In the genomic region with DNA sequence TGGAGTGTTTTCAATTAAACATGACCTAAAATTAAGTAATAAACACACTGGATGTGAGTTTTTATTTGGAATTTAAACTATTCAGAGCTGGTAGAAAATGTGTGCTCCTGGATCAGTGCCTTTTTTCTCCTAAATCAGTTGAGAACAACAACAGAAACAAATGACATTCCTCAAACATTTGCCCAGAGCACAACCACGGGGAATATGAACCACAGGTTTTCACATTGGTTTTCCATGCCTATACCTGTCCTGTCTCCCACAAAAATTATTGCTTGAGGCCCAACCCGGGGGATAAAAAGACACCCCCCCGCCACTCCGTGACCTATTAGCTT, we compare ENCODE assay signal across 11 cellular contexts. TPM values are rescaled to one million over a fixed set of nuclear protein-coding genes. Genes with fewer than 3 reads are reported as not detected.
DNase-seq lines count a peak whose midpoint lies in the region; ATAC-seq and TF ChIP-seq lines count a peak whose summit lies in the region.
"Had no signal": no experiment of that assay in that cellular context is flagged by ENCODE, and none has a peak within 500 bp of the region (broad histone marks: within the 10 kb centered on the region; RNA-seq: fewer than 3 reads in every experiment).

No MANE protein-coding gene starts in this region.

- no peak overlapping the region; the same call in 1 of the 2 replicates for H3K4me3 Mint-ChIP-seq in HFFc6
- H3K4me3 Mint-ChIP-seq in WTC11, result no peak overlapping the region
- H3K4me3 Mint-ChIP-seq: activated naive CD4-positive, alpha-beta T cell treated with anti-CD3 and anti-CD28 coated beads, Interleukin-2, amount 50 U/mL, for 24 hours had no signal

- TF ChIP-seq CTCF in HFFc6 (IDR thresholded peaks at IDR 0.05), result no peak
- no peak for TF ChIP-seq CTCF in WTC11 (IDR thresholded peaks at IDR 0.05)
- no peak for TF ChIP-seq CTCF in sigmoid colon (IDR thresholded peaks at IDR 0.05)

- CTCF ChIA-PET in WTC11 (lab: Charles Lee), result interaction anchor here (1.3 kb wide), 1 partner anchor 10 kb away, joined by 4 read pairs; no protein-coding TSS in a partner anchor

- peaks cover 35% of the 10 kb centered on the region for H3K4me1 Mint-ChIP-seq in HFFc6 (ENCODE audit: low read depth)
- H3K4me1 Mint-ChIP-seq in WTC11, result peaks cover 29% of the 10 kb centered on the region

- WGBS in sigmoid colon, 2 donors, result 67 to 74% methylated on average over 4 of the region's 4 CpGs

- H3K36me3 ChIP-seq in iPS-18a (ENCODE audit: control insufficient read depth, low read depth, low read length) (peaks cover 25% of the 10 kb centered on the region), sigmoid colon (peaks cover 0 to 20% (median 6%) of the 10 kb centered on the region in 4 donors)
- H3K36me3 ChIP-seq: ovary had no signal

- H3K27ac ChIP-seq in iPS-18a (ENCODE audit: low read length), result peak overlapping the region; percentile 36
- peak overlapping the region; percentile 55 to 75 (median 71) for H3K27ac ChIP-seq in sigmoid colon

- no peak for ATAC-seq in WTC11

- H3K27me3 ChIP-seq in iPS-18a (ENCODE audit: control insufficient read depth, insufficient read depth, low read length) (no peaks in the 10 kb centered on the region), sigmoid colon (no peaks in the 10 kb centered on the region)
- H3K27me3 ChIP-seq: ovary had no signal

- no peak for TF ChIP-seq POLR2A in sigmoid colon (IDR thresholded peaks at IDR 0.05)

- POLR2A ChIA-PET in WTC11 (lab: Charles Lee), result no interaction called here

- no peaks in the 10 kb centered on the region for H3K9me3 Mint-ChIP-seq in HFFc6
- no peaks in the 10 kb centered on the region for H3K9me3 Mint-ChIP-seq in WTC11
- H3K9me3 Mint-ChIP-seq: activated naive CD4-positive, alpha-beta T cell treated with anti-CD3 and anti-CD28 coated beads, Interleukin-2, amount 50 U/mL, for 24 hours had no signal

- no peak for TF ChIP-seq EP300 in sigmoid colon (IDR thresholded peaks at IDR 0.05)

- H3K27ac Mint-ChIP-seq in HFFc6 (peak overlapping the region; percentile 44), WTC11 (peak overlapping the region; percentile 76; the same call in 1 of the 2 replicates)
- H3K27ac Mint-ChIP-seq: activated naive CD4-positive, alpha-beta T cell treated with anti-CD3 and anti-CD28 coated beads, Interleukin-2, amount 50 U/mL, for 24 hours had no signal

- H3K36me3 Mint-ChIP-seq in HFFc6 (ENCODE audit: low read depth) (peaks cover 30% of the 10 kb centered on the region), WTC11 (peaks cover 34% of the 10 kb centered on the region)

- peak overlapping the region; percentile 10 for H3K9ac ChIP-seq in iPS-18a (ENCODE audit: low read length)

- H3K4me3 ChIP-seq in iPS-18a (ENCODE audit: low read length), result no peak overlapping the region
- peak overlapping the region in 3 of 4 donors; percentile 4 to 19 (median 5) for H3K4me3 ChIP-seq in sigmoid colon
- H3K4me3 ChIP-seq: ovary had no signal

- H3K9me3 ChIP-seq in iPS-18a (ENCODE audit: control insufficient read depth, low read depth, low read length), result no peaks in the 10 kb centered on the region
- H3K9me3 ChIP-seq in sigmoid colon, result no peaks in the 10 kb centered on the region
- H3K9me3 ChIP-seq: ovary had no signal

- H3K4me1 ChIP-seq in iPS-18a (ENCODE audit: control insufficient read depth, low read depth, low read length), result peaks cover 17% of the 10 kb centered on the region
- H3K4me1 ChIP-seq in sigmoid colon, result peaks cover 0 to 73% (median 57%) of the 10 kb centered on the region in 4 donors

- DNase-seq in HFFc6 (no peak), WTC11 (ENCODE audit: low spot score) (no peak), sigmoid colon (no peak), NCI-H2107 treated with DMSO at 0.1 percent for 48 hours (lab: John Stamatoyannopoulos, UW; ENCODE audit: unreplicated experiment) (no peak), ureter (ENCODE audit: low spot score) (no peak), NCI-H526 treated with DMSO at 0.1 percent for 48 hours (lab: John Stamatoyannopoulos, UW) (no peak)
- DNase-seq: C1 segment of cervical spinal cord, DND-41 had no signal

- intact Hi-C loops in sigmoid colon (cut with DNase I), result loop anchor here (5.0 kb wide), 1 partner anchor 83 kb away; a partner anchor contains a TSS

- peaks cover 11% of the 10 kb centered on the region for H3K27me3 Mint-ChIP-seq in HFFc6 (ENCODE audit: insufficient read depth)
- H3K27me3 Mint-ChIP-seq in WTC11 (ENCODE audit: low read depth), result no peaks in the 10 kb centered on the region
- H3K27me3 Mint-ChIP-seq: activated naive CD4-positive, alpha-beta T cell treated with anti-CD3 and anti-CD28 coated beads, Interleukin-2, amount 50 U/mL, for 24 hours had no signal

TF ChIP-seq in WTC11, 78 proteins besides CTCF, POLR2A, EP300 and RAD21:
- no peak for TF ChIP-seq ZNF219 (CRISPR knock-in tag; IDR thresholded peaks at IDR 0.05; ENCODE audit: borderline replicate concordance)
- TF ChIP-seq, protein P1, sequence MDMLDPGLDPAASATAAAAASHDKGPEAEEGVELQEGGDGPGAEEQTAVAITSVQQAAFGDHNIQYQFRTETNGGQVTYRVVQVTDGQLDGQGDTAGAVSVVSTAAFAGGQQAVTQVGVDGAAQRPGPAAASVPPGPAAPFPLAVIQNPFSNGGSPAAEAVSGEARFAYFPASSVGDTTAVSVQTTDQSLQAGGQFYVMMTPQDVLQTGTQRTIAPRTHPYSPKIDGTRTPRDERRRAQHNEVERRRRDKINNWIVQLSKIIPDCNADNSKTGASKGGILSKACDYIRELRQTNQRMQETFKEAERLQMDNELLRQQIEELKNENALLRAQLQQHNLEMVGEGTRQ (CRISPR knock-in tag; IDR thresholded peaks at IDR 0.05), result no peak
- TF ChIP-seq SMAD3 (CRISPR knock-in tag; IDR thresholded peaks at IDR 0.05; ENCODE audit: borderline replicate concordance), result no peak
- TF ChIP-seq, protein P2, sequence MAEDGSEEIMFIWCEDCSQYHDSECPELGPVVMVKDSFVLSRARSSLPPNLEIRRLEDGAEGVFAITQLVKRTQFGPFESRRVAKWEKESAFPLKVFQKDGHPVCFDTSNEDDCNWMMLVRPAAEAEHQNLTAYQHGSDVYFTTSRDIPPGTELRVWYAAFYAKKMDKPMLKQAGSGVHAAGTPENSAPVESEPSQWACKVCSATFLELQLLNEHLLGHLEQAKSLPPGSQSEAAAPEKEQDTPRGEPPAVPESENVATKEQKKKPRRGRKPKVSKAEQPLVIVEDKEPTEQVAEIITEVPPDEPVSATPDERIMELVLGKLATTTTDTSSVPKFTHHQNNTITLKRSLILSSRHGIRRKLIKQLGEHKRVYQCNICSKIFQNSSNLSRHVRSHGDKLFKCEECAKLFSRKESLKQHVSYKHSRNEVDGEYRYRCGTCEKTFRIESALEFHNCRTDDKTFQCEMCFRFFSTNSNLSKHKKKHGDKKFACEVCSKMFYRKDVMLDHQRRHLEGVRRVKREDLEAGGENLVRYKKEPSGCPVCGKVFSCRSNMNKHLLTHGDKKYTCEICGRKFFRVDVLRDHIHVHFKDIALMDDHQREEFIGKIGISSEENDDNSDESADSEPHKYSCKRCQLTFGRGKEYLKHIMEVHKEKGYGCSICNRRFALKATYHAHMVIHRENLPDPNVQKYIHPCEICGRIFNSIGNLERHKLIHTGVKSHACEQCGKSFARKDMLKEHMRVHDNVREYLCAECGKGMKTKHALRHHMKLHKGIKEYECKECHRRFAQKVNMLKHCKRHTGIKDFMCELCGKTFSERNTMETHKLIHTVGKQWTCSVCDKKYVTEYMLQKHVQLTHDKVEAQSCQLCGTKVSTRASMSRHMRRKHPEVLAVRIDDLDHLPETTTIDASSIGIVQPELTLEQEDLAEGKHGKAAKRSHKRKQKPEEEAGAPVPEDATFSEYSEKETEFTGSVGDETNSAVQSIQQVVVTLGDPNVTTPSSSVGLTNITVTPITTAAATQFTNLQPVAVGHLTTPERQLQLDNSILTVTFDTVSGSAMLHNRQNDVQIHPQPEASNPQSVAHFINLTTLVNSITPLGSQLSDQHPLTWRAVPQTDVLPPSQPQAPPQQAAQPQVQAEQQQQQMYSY (CRISPR knock-in tag; IDR thresholded peaks at IDR 0.05), result no peak
- no peak for TF ChIP-seq GTF2I (CRISPR knock-in tag; conservative IDR thresholded peaks at IDR 0.05)
- TF ChIP-seq ZNF138 (CRISPR knock-in tag; conservative IDR thresholded peaks at IDR 0.05), result no peak
- TF ChIP-seq ESRRA (CRISPR knock-in tag; IDR thresholded peaks at IDR 0.05; ENCODE audit: borderline replicate concordance), result no peak
- TF ChIP-seq FOXJ3 (CRISPR knock-in tag; IDR thresholded peaks at IDR 0.05; ENCODE audit: borderline replicate concordance), result no peak
- TF ChIP-seq, protein P3, sequence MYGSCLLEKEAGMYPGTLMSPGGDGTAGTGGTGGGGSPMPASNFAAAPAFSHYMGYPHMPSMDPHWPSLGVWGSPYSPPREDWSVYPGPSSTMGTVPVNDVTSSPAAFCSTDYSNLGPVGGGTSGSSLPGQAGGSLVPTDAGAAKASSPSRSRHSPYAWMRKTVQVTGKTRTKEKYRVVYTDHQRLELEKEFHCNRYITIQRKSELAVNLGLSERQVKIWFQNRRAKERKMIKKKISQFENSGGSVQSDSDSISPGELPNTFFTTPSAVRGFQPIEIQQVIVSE (CRISPR knock-in tag; IDR thresholded peaks at IDR 0.05; ENCODE audit: borderline replicate concordance), result no peak
- no peak for TF ChIP-seq ZNF423 (CRISPR knock-in tag; IDR thresholded peaks at IDR 0.05)
- TF ChIP-seq SP1 (CRISPR knock-in tag; conservative IDR thresholded peaks at IDR 0.05), result no peak
- TF ChIP-seq ZBTB21 (CRISPR knock-in tag; IDR thresholded peaks at IDR 0.05; ENCODE audit: borderline replicate concordance), result no peak
- no peak for TF ChIP-seq IRF2 (CRISPR knock-in tag; IDR thresholded peaks at IDR 0.05; ENCODE audit: borderline replicate concordance, low read depth)

RNA-seq across cellular contexts. Expression of a gene that starts 6.8 kb away (rescaled TPM):
- 100 to 1,000 TPM; 138 to 174 (median 161) TPM for total RNA-seq in HFFc6 (2021; fragmentation: NEBNext Ultra II Directional; extraction: Animal tissue kit (Norgen Biotek cat#: 25700))
- total RNA-seq in WTC11 (2021), result 197 to 237 TPM (median 229 TPM) in 3 replicates
- 10 to 100 TPM in 3 of 4 donors, 1 to 10 TPM in 1; 7.5 to 16.9 (median 12.7) TPM for total RNA-seq in sigmoid colon
- 10 to 100 TPM; 28.7 to 40.6 (median 36.6) TPM for polyA plus RNA-seq in sigmoid colon
- 111 TPM for total RNA-seq in ureter
